Comparison of ENCODE assay signal across 30 cellular contexts in genomic region chr5:53361708-53362107, GRCh38.
DNase-seq lines count a peak whose midpoint lies in the region; ATAC-seq and TF ChIP-seq lines count a peak whose summit lies in the region.
"Had no signal": no experiment of that assay in that cellular context is flagged by ENCODE, and none has a peak within 500 bp of the region (broad histone marks: within the 10 kb centered on the region; RNA-seq: fewer than 3 reads in every experiment).

No MANE protein-coding gene starts in this region.

- ATAC-seq in RWPE2 (ENCODE audit: low read depth) (no peak), HG03025 (IDR thresholded peaks at IDR 0.05; ENCODE audit: low FRiP score, unreplicated experiment) (no peak)
- ATAC-seq: activated CD8-positive, alpha-beta memory T cell treated with anti-CD3 and anti-CD28 coated beads, Interleukin-2, amount 10 ng/mL, durations not matched to agents 7 days and 5 days; activated T-cell treated with anti-CD3 and anti-CD28 coated beads, Interleukin-2, amount 50 U/mL, for 72 hours; GM12878; HCT116; natural killer cell; stimulated activated naive CD8-positive, alpha-beta T cell treated with anti-CD3 and anti-CD28 coated beads, Interleukin-15, amount 100 ng/mL, for 72 hours had no signal

- DNase-seq in EL (peak; percentile 15), RWPE2 (ENCODE audit: low spot score) (no peak), epithelial cell of esophagus (ENCODE audit: low read depth) (peak; percentile 37), NCI-H1436 (lab: John Stamatoyannopoulos, UW) (no peak), NCI-H1048 (lab: John Stamatoyannopoulos, UW) (no peak)
- DNase-seq: activated CD4-positive, CD25-positive, alpha-beta regulatory T cell; activated CD8-positive, alpha-beta memory T cell treated with anti-CD3 and anti-CD28 coated beads, Interleukin-2, amount 10 ng/mL, durations not matched to agents 7 days and 5 days; activated naive CD4-positive, alpha-beta T cell treated with anti-CD3 and anti-CD28 coated beads, Interleukin-2, amount 50 U/mL, for 16 hours; activated T-cell treated with anti-CD3 and anti-CD28 coated beads, Interleukin-2, amount 50 U/mL, for 72 hours; caudate nucleus; DND-41; endodermal cell; hypothalamus; immature natural killer cell; natural killer cell; NCI-H1694; NCI-H524; occipital lobe; Peyer's patch; SJCRH30; small intestine; stimulated activated CD4-positive, alpha-beta T cell treated with anti-CD3 and anti-CD28 coated beads, Interleukin-1b, Interleukin-23, amount 100 ng/mL, for 48 hours; stimulated activated CD8-positive, alpha-beta memory T cell treated with anti-CD3 and anti-CD28 coated beads, Interleukin-4, amount 100 ng/mL, for 48 hours; stimulated activated naive CD8-positive, alpha-beta T cell treated with anti-CD3 and anti-CD28 coated beads, Interleukin-15, amount 100 ng/mL, for 72 hours; T-helper 1 cell; trophoblast cell had no signal

- no peaks in the 10 kb centered on the region for H3K27me3 ChIP-seq in RWPE2 (ENCODE audit: insufficient read depth, poor library complexity, severe bottlenecking)
- H3K27me3 ChIP-seq: Peyer's patch, SJCRH30 had no signal

- TF ChIP-seq CTCF in RWPE2 (IDR thresholded peaks at IDR 0.05; ENCODE audit: poor library complexity, severe bottlenecking) (no peak), epithelial cell of esophagus (IDR thresholded peaks at IDR 0.05; ENCODE audit: insufficient read depth, low read depth, low read length, missing control alignments) (no peak)

- no peak overlapping the region for H3K4me3 ChIP-seq in RWPE2 (ENCODE audit: severe bottlenecking)
- no peak overlapping the region for H3K4me3 ChIP-seq in epithelial cell of esophagus (ENCODE audit: low read length)
- H3K4me3 ChIP-seq in skin epidermis: no peak overlapping the region
- H3K4me3 ChIP-seq: GM12878, Peyer's patch, SJCRH30 had no signal

- H3K36me3 ChIP-seq in RWPE2 (ENCODE audit: low read depth): no peaks in the 10 kb centered on the region
- H3K36me3 ChIP-seq: Peyer's patch, SJCRH30 had no signal

- peaks cover 72% of the 10 kb centered on the region for H3K4me1 ChIP-seq in RWPE2 (ENCODE audit: insufficient read depth, poor library complexity, severe bottlenecking)
- H3K4me1 ChIP-seq: Peyer's patch had no signal

- no peaks in the 10 kb centered on the region for H3K9me3 ChIP-seq in RWPE2 (ENCODE audit: severe bottlenecking)
- H3K9me3 ChIP-seq: Peyer's patch had no signal

- H3K27ac ChIP-seq in RWPE2 (ENCODE audit: poor library complexity, severe bottlenecking) (peak overlapping the region; percentile 100), skin epidermis (peak overlapping the region in 14 of 21 experiments; percentile 20 to 78 (median 62))
- H3K27ac ChIP-seq: Peyer's patch, SJCRH30 had no signal

Comparison
In these comparisons a context has a peak if more than half of its experiments do, and no peak if none do; other contexts are left out.
1. DNase-seq: peak in EL (single experiment) and epithelial cell of esophagus (single experiment); none in RWPE2 (single experiment), NCI-H1436 (single experiment) and NCI-H1048 (single experiment).